8 cellular contexts compared by ENCODE assay signal in the genomic region with DNA sequence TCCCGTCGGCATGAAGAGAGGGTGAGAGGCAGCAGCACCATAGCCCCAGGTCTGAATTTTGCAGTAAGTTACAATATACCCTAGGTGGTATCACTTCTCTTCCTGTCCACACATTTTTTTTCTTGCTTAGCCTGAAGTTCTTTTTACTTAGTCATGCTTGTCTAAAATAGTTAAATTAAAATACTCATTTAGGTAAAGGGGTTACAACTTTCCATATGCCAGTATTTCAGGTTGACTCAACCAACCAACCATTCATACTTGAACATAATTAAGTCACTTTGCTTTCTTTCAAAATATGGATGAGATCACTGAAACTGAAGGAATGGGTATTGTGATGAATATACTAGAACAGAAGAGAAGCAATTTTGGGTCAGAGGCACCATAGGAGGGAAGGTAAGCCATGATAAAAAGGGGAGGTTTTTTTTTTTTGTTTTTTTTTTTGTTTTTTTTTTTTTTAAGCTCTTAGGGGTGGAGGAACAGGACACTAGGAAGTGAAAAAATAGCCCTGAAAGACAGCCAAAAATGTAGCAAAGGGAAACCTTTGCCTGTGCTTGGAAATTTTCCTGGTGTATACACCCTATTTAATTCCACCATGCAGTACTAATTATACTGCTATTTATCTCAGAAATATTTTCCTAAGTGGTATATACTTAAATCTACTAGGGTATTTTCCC. TPM values are rescaled to one million over a fixed set of nuclear protein-coding genes. Genes with fewer than 3 reads are reported as not detected.
A peak's percentile ranks its signal among the peaks of the same experiment; 100 is the strongest.
DNase-seq lines count a peak whose midpoint lies in the region; ATAC-seq and TF ChIP-seq lines count a peak whose summit lies in the region.

No MANE protein-coding gene starts in this region.

- peak overlapping the region; percentile 10 for H3K27ac Mint-ChIP-seq in activated T-helper 1 cell treated with anti-CD3 and anti-CD28 coated beads, Interleukin-12 subunit alpha, Interleukin-12 subunit beta, Interleukin-2, Interleukin-4 antibody, amounts not matched to agents 30 ng/mL and 10 ng/mL and 1 ng/mL, durations not matched to agents 14 hours and 24 hours and 36 hours
- peak overlapping the region; percentile 85 for H3K27ac Mint-ChIP-seq in stimulated activated naive CD8-positive, alpha-beta T cell treated with anti-CD3 and anti-CD28 coated beads, Interleukin-15, Interleukin-2, amounts not matched to agents 100 ng/mL and 50 ng/mL, for 24 hours

- peaks cover 20% of the 10 kb centered on the region for H3K36me3 Mint-ChIP-seq in activated T-helper 1 cell treated with anti-CD3 and anti-CD28 coated beads, Interleukin-12 subunit alpha, Interleukin-12 subunit beta, Interleukin-2, Interleukin-4 antibody, amounts not matched to agents 30 ng/mL and 10 ng/mL and 1 ng/mL, durations not matched to agents 14 hours and 24 hours and 36 hours (ENCODE audit: low read depth)
- H3K36me3 Mint-ChIP-seq in stimulated activated naive CD8-positive, alpha-beta T cell treated with anti-CD3 and anti-CD28 coated beads, Interleukin-15, Interleukin-2, amounts not matched to agents 100 ng/mL and 50 ng/mL, for 24 hours (ENCODE audit: low read depth), result peaks cover 55% of the 10 kb centered on the region

- ATAC-seq in heart left ventricle (peak in 3 of 4 donors; percentile 15 to 70 (median 63)), left cardiac atrium (no peak), HG02885 (IDR thresholded peaks at IDR 0.05; ENCODE audit: poor library complexity, unreplicated experiment) (peak; percentile 87)

- H3K4me3 ChIP-seq in heart left ventricle, result no peak overlapping the region

- DNase-seq in heart left ventricle, result no peak
- DNase-seq in left cardiac atrium, result no peak
- no peak for DNase-seq in activated T-helper 1 cell treated with anti-CD3 and anti-CD28 coated beads, Interleukin-12 subunit alpha, Interleukin-12 subunit beta, Interleukin-2, Interleukin-4 antibody, amounts not matched to agents 30 ng/mL and 10 ng/mL and 1 ng/mL, durations not matched to agents 14 hours and 24 hours and 36 hours (ENCODE audit: low spot score)
- DNase-seq in NCI-H187 treated with DMSO at 0.1 percent for 48 hours (lab: John Stamatoyannopoulos, UW), result no peak
- DNase-seq in middle frontal gyrus (ENCODE audit: extremely low spot score, low spot score), result no peak
- no peak for DNase-seq in amygdala (lab: John Stamatoyannopoulos, UW)

- H3K4me1 Mint-ChIP-seq in activated T-helper 1 cell treated with anti-CD3 and anti-CD28 coated beads, Interleukin-12 subunit alpha, Interleukin-12 subunit beta, Interleukin-2, Interleukin-4 antibody, amounts not matched to agents 30 ng/mL and 10 ng/mL and 1 ng/mL, durations not matched to agents 14 hours and 24 hours and 36 hours (ENCODE audit: low read depth), result peaks cover 21% of the 10 kb centered on the region
- peaks cover 61% of the 10 kb centered on the region for H3K4me1 Mint-ChIP-seq in stimulated activated naive CD8-positive, alpha-beta T cell treated with anti-CD3 and anti-CD28 coated beads, Interleukin-15, Interleukin-2, amounts not matched to agents 100 ng/mL and 50 ng/mL, for 24 hours (ENCODE audit: low read depth)

- peak overlapping the region in 5 of 12 donors; percentile 4 to 43 (median 22) for H3K27ac ChIP-seq in heart left ventricle

- 47 to 71% (median 63%) methylated on average over 2 of the region's 2 CpGs for WGBS in heart left ventricle, 4 donors

- no peaks in the 10 kb centered on the region for H3K9me3 Mint-ChIP-seq in activated T-helper 1 cell treated with anti-CD3 and anti-CD28 coated beads, Interleukin-12 subunit alpha, Interleukin-12 subunit beta, Interleukin-2, Interleukin-4 antibody, amounts not matched to agents 30 ng/mL and 10 ng/mL and 1 ng/mL, durations not matched to agents 14 hours and 24 hours and 36 hours
- no peaks in the 10 kb centered on the region for H3K9me3 Mint-ChIP-seq in stimulated activated naive CD8-positive, alpha-beta T cell treated with anti-CD3 and anti-CD28 coated beads, Interleukin-15, Interleukin-2, amounts not matched to agents 100 ng/mL and 50 ng/mL, for 24 hours

- no peak overlapping the region for H3K4me3 Mint-ChIP-seq in activated T-helper 1 cell treated with anti-CD3 and anti-CD28 coated beads, Interleukin-12 subunit alpha, Interleukin-12 subunit beta, Interleukin-2, Interleukin-4 antibody, amounts not matched to agents 30 ng/mL and 10 ng/mL and 1 ng/mL, durations not matched to agents 14 hours and 24 hours and 36 hours
- H3K4me3 Mint-ChIP-seq in stimulated activated naive CD8-positive, alpha-beta T cell treated with anti-CD3 and anti-CD28 coated beads, Interleukin-15, Interleukin-2, amounts not matched to agents 100 ng/mL and 50 ng/mL, for 24 hours, result peak overlapping the region; percentile 9

- TF ChIP-seq CTCF in heart left ventricle (IDR thresholded peaks at IDR 0.05), result no peak

- intact Hi-C loops in heart left ventricle (cut with DNase I) (loop anchor here in 2 of 10 donors (5.0 kb wide), 1 partner anchor 37 kb away; no protein-coding TSS in a partner anchor), left cardiac atrium (cut with DNase I) (no loop called here)
- intact Hi-C loops in activated T-helper 1 cell treated with anti-CD3 and anti-CD28 coated beads, Interleukin-12 subunit alpha, Interleukin-12 subunit beta, Interleukin-2, Interleukin-4 antibody, amounts not matched to agents 30 ng/mL and 10 ng/mL and 1 ng/mL, durations not matched to agents 14 hours and 24 hours and 36 hours (cut with micrococcal nuclease), result loop anchor here (1.0 to 10.0 kb wide), 3 partner anchors 40 to 290 kb away; no protein-coding TSS in a partner anchor

- H3K4me1 ChIP-seq in heart left ventricle, result peaks cover 0 to 43% (median 12%) of the 10 kb centered on the region in 12 donors

- no peaks in the 10 kb centered on the region for H3K27me3 ChIP-seq in heart left ventricle

- H3K36me3 ChIP-seq in heart left ventricle, result no peaks in the 10 kb centered on the region

- no peaks in the 10 kb centered on the region for H3K9me3 ChIP-seq in heart left ventricle

- no peak for TF ChIP-seq POLR2A in heart left ventricle (IDR thresholded peaks at IDR 0.05)

- H3K27me3 Mint-ChIP-seq in activated T-helper 1 cell treated with anti-CD3 and anti-CD28 coated beads, Interleukin-12 subunit alpha, Interleukin-12 subunit beta, Interleukin-2, Interleukin-4 antibody, amounts not matched to agents 30 ng/mL and 10 ng/mL and 1 ng/mL, durations not matched to agents 14 hours and 24 hours and 36 hours (ENCODE audit: insufficient read depth), result no peaks in the 10 kb centered on the region
- no peaks in the 10 kb centered on the region for H3K27me3 Mint-ChIP-seq in stimulated activated naive CD8-positive, alpha-beta T cell treated with anti-CD3 and anti-CD28 coated beads, Interleukin-15, Interleukin-2, amounts not matched to agents 100 ng/mL and 50 ng/mL, for 24 hours

RNA-seq across cellular contexts. Expression of a gene that starts 41.8 kb away (rescaled TPM):
- total RNA-seq in heart left ventricle, result 10 to 100 TPM; 28.1 to 52.3 (median 39.8) TPM
- polyA plus RNA-seq in heart left ventricle, result 10 to 100 TPM in 1 of 2 donors, 1 to 10 TPM in 1; 6.6 to 27.8 TPM
- total RNA-seq in left cardiac atrium, result 10 to 100 TPM; 31.0 to 36.3 TPM
- 58.8 and 60.6 TPM in 2 replicates for total RNA-seq in activated T-helper 1 cell treated with anti-CD3 and anti-CD28 coated beads, Interleukin-12 subunit alpha, Interleukin-12 subunit beta, Interleukin-2, Interleukin-4 antibody, amounts not matched to agents 30 ng/mL and 10 ng/mL and 1 ng/mL, durations not matched to agents 14 hours and 24 hours and 36 hours

Comparison
In these comparisons a context has a peak if more than half of its experiments do, and no peak if none do; other contexts are left out.
1. ATAC-seq: peak in heart left ventricle (3 of 4) and HG02885 (single experiment); none in left cardiac atrium (0 of 2).